ENCODE assay signal across 1 cellular context in the genomic region with DNA sequence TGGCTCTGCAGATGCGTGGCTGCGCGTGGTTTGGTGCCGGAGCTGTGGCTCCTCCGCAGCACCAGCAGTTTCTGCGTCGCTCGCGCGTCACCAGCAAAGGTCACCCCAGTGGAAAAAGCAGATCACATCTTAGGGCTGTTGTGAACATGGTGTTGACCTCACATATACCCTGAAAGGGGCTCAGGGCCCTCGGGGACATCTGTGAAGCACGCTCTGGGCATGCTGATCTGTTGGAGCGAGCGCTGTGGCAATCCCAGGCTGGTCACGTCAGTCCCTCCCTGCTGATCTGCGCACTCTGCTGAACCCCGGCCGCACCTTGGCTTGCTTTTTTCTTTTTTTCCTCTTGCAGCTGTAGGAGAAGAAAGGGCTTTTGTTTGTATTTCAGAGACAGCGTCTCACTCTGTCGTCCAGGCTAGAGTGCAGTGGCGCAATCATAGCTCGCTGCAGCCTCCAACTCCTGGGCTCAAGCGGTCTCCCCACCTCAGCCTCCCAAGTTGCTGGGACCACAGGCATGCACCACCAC.
TF ChIP-seq lines count a peak whose summit lies in the region.

No MANE protein-coding gene starts in this region.

TF ChIP-seq in HepG2, 621 proteins besides CTCF, POLR2A, EP300 and RAD21 (continued from another document and continues in another):
- TF ChIP-seq, protein P1, sequence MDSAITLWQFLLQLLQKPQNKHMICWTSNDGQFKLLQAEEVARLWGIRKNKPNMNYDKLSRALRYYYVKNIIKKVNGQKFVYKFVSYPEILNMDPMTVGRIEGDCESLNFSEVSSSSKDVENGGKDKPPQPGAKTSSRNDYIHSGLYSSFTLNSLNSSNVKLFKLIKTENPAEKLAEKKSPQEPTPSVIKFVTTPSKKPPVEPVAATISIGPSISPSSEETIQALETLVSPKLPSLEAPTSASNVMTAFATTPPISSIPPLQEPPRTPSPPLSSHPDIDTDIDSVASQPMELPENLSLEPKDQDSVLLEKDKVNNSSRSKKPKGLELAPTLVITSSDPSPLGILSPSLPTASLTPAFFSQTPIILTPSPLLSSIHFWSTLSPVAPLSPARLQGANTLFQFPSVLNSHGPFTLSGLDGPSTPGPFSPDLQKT (CRISPR knock-in tag; IDR thresholded peaks at IDR 0.05; ENCODE audit: borderline replicate concordance) = no peak
- TF ChIP-seq RARA (CRISPR knock-in tag; IDR thresholded peaks at IDR 0.05) = peak; percentile 81
- TF ChIP-seq GTF2F1 (IDR thresholded peaks at IDR 0.05; ENCODE audit: low read length) = no peak
- TF ChIP-seq, protein P2, sequence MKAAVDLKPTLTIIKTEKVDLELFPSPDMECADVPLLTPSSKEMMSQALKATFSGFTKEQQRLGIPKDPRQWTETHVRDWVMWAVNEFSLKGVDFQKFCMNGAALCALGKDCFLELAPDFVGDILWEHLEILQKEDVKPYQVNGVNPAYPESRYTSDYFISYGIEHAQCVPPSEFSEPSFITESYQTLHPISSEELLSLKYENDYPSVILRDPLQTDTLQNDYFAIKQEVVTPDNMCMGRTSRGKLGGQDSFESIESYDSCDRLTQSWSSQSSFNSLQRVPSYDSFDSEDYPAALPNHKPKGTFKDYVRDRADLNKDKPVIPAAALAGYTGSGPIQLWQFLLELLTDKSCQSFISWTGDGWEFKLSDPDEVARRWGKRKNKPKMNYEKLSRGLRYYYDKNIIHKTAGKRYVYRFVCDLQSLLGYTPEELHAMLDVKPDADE (CRISPR knock-in tag; IDR thresholded peaks at IDR 0.05) = no peak
- TF ChIP-seq, protein P3, sequence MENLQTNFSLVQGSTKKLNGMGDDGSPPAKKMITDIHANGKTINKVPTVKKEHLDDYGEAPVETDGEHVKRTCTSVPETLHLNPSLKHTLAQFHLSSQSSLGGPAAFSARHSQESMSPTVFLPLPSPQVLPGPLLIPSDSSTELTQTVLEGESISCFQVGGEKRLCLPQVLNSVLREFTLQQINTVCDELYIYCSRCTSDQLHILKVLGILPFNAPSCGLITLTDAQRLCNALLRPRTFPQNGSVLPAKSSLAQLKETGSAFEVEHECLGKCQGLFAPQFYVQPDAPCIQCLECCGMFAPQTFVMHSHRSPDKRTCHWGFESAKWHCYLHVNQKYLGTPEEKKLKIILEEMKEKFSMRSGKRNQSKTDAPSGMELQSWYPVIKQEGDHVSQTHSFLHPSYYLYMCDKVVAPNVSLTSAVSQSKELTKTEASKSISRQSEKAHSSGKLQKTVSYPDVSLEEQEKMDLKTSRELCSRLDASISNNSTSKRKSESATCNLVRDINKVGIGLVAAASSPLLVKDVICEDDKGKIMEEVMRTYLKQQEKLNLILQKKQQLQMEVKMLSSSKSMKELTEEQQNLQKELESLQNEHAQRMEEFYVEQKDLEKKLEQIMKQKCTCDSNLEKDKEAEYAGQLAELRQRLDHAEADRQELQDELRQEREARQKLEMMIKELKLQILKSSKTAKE (CRISPR knock-in tag; IDR thresholded peaks at IDR 0.05; ENCODE audit: borderline replicate concordance) = 0 out of 2 replicates have a peak, but pooled peaks have one; percentile 55
- no peak for TF ChIP-seq MTA3 (CRISPR knock-in tag; IDR thresholded peaks at IDR 0.05)
- no peak for TF ChIP-seq ZNF557 (CRISPR knock-in tag; IDR thresholded peaks at IDR 0.05)
- peak; percentile 56 for TF ChIP-seq SPEN (CRISPR knock-in tag; IDR thresholded peaks at IDR 0.05; ENCODE audit: low read depth)
- TF ChIP-seq, protein P4, sequence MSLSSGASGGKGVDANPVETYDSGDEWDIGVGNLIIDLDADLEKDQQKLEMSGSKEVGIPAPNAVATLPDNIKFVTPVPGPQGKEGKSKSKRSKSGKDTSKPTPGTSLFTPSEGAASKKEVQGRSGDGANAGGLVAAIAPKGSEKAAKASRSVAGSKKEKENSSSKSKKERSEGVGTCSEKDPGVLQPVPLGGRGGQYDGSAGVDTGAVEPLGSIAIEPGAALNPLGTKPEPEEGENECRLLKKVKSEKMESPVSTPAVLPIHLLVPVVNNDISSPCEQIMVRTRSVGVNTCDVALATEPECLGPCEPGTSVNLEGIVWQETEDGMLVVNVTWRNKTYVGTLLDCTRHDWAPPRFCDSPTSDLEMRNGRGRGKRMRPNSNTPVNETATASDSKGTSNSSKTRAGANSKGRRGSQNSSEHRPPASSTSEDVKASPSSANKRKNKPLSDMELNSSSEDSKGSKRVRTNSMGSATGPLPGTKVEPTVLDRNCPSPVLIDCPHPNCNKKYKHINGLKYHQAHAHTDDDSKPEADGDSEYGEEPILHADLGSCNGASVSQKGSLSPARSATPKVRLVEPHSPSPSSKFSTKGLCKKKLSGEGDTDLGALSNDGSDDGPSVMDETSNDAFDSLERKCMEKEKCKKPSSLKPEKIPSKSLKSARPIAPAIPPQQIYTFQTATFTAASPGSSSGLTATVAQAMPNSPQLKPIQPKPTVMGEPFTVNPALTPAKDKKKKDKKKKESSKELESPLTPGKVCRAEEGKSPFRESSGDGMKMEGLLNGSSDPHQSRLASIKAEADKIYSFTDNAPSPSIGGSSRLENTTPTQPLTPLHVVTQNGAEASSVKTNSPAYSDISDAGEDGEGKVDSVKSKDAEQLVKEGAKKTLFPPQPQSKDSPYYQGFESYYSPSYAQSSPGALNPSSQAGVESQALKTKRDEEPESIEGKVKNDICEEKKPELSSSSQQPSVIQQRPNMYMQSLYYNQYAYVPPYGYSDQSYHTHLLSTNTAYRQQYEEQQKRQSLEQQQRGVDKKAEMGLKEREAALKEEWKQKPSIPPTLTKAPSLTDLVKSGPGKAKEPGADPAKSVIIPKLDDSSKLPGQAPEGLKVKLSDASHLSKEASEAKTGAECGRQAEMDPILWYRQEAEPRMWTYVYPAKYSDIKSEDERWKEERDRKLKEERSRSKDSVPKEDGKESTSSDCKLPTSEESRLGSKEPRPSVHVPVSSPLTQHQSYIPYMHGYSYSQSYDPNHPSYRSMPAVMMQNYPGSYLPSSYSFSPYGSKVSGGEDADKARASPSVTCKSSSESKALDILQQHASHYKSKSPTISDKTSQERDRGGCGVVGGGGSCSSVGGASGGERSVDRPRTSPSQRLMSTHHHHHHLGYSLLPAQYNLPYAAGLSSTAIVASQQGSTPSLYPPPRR (CRISPR knock-in tag; IDR thresholded peaks at IDR 0.05; ENCODE audit: borderline replicate concordance) = peak; percentile 71; the same call in 1 of the 2 replicates
- TF ChIP-seq MIER2 (CRISPR knock-in tag; IDR thresholded peaks at IDR 0.05) = 0 out of 2 replicates have a peak, but pooled peaks have one; percentile 29
- peak; percentile 57 for TF ChIP-seq SKI (IDR thresholded peaks at IDR 0.05; ENCODE audit: partially characterized antibody)
- peak; percentile 34; the same call in 1 of the 2 replicates for TF ChIP-seq ZFP1 (CRISPR knock-in tag; IDR thresholded peaks at IDR 0.05)
- TF ChIP-seq GFI1 (CRISPR knock-in tag; IDR thresholded peaks at IDR 0.05; ENCODE audit: borderline replicate concordance) = no peak
- no peak for TF ChIP-seq ZNF224 (CRISPR knock-in tag; IDR thresholded peaks at IDR 0.05)
- TF ChIP-seq ZSCAN21 (CRISPR knock-in tag; IDR thresholded peaks at IDR 0.05; ENCODE audit: borderline replicate concordance) = peak; percentile 90
- TF ChIP-seq TCF12 (IDR thresholded peaks at IDR 0.05) = no peak
- TF ChIP-seq TCF12 (CRISPR knock-in tag; IDR thresholded peaks at IDR 0.05) = 0 out of 2 replicates have a peak, but pooled peaks have one; percentile 23
- TF ChIP-seq NR2F6 (IDR thresholded peaks at IDR 0.05) = no peak; the same call in 1 of the 2 replicates
- peak; percentile 47 for TF ChIP-seq NR2F6 (CRISPR knock-in tag; IDR thresholded peaks at IDR 0.05)
- TF ChIP-seq ZSCAN9 (CRISPR knock-in tag; IDR thresholded peaks at IDR 0.05; ENCODE audit: borderline replicate concordance) = 0 out of 2 replicates have a peak, but pooled peaks have one; percentile 62
- no peak; the same call in 1 of the 2 replicates for TF ChIP-seq FOXO1 (CRISPR knock-in tag; IDR thresholded peaks at IDR 0.05)
- TF ChIP-seq NR1H2 (CRISPR knock-in tag; IDR thresholded peaks at IDR 0.05; ENCODE audit: borderline replicate concordance, low read depth) = no peak
- TF ChIP-seq ELF3 (CRISPR knock-in tag; IDR thresholded peaks at IDR 0.05) = peak; percentile 68
- TF ChIP-seq ZNF850 (CRISPR knock-in tag; conservative IDR thresholded peaks at IDR 0.05) = no peak
- TF ChIP-seq ZNF678 (CRISPR knock-in tag; IDR thresholded peaks at IDR 0.05) = no peak
- TF ChIP-seq, protein P5, sequence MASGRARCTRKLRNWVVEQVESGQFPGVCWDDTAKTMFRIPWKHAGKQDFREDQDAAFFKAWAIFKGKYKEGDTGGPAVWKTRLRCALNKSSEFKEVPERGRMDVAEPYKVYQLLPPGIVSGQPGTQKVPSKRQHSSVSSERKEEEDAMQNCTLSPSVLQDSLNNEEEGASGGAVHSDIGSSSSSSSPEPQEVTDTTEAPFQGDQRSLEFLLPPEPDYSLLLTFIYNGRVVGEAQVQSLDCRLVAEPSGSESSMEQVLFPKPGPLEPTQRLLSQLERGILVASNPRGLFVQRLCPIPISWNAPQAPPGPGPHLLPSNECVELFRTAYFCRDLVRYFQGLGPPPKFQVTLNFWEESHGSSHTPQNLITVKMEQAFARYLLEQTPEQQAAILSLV (CRISPR knock-in tag; IDR thresholded peaks at IDR 0.05; ENCODE audit: borderline replicate concordance) = no peak
- TF ChIP-seq ZNF670 (CRISPR knock-in tag; IDR thresholded peaks at IDR 0.05; ENCODE audit: borderline replicate concordance) = no peak
- TF ChIP-seq FOXM1 (CRISPR knock-in tag; IDR thresholded peaks at IDR 0.05) = no peak
- no peak for TF ChIP-seq ATRX (CRISPR knock-in tag; IDR thresholded peaks at IDR 0.05; ENCODE audit: borderline replicate concordance)
- TF ChIP-seq PCBP1 (IDR thresholded peaks at IDR 0.05; ENCODE audit: borderline replicate concordance, low read depth, low read length) = no peak
- TF ChIP-seq FOXJ3 (CRISPR knock-in tag; IDR thresholded peaks at IDR 0.05; ENCODE audit: borderline replicate concordance) = no peak
- TF ChIP-seq, protein P6, sequence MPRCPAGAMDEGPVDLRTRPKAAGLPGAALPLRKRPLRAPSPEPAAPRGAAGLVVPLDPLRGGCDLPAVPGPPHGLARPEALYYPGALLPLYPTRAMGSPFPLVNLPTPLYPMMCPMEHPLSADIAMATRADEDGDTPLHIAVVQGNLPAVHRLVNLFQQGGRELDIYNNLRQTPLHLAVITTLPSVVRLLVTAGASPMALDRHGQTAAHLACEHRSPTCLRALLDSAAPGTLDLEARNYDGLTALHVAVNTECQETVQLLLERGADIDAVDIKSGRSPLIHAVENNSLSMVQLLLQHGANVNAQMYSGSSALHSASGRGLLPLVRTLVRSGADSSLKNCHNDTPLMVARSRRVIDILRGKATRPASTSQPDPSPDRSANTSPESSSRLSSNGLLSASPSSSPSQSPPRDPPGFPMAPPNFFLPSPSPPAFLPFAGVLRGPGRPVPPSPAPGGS (CRISPR knock-in tag; IDR thresholded peaks at IDR 0.05) = no peak
- TF ChIP-seq, protein P7, sequence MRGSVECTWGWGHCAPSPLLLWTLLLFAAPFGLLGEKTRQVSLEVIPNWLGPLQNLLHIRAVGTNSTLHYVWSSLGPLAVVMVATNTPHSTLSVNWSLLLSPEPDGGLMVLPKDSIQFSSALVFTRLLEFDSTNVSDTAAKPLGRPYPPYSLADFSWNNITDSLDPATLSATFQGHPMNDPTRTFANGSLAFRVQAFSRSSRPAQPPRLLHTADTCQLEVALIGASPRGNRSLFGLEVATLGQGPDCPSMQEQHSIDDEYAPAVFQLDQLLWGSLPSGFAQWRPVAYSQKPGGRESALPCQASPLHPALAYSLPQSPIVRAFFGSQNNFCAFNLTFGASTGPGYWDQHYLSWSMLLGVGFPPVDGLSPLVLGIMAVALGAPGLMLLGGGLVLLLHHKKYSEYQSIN (CRISPR knock-in tag; IDR thresholded peaks at IDR 0.05; ENCODE audit: borderline replicate concordance) = no peak
- no peak for TF ChIP-seq TBX3 (IDR thresholded peaks at IDR 0.05; ENCODE audit: borderline replicate concordance)
- TF ChIP-seq SOX13 (IDR thresholded peaks at IDR 0.05) = 0 out of 2 replicates have a peak, but pooled peaks have one; percentile 18
- TF ChIP-seq SOX13 (CRISPR knock-in tag; conservative IDR thresholded peaks at IDR 0.05 in 1 of 2, IDR thresholded peaks at IDR 0.05 in 1 of 2) = peak in 1 of 2 experiments; percentile 86; a peak in 2 of 4 replicates
- 0 out of 2 replicates have a peak, but pooled peaks have one; percentile 67 for TF ChIP-seq ZSCAN25 (CRISPR knock-in tag; IDR thresholded peaks at IDR 0.05)
- TF ChIP-seq SRSF1 (optimal IDR thresholded peaks at IDR 0.05; ENCODE audit: low read depth, low read length) = no peak
- no peak for TF ChIP-seq ZNF44 (CRISPR knock-in tag; IDR thresholded peaks at IDR 0.05)
- no peak for TF ChIP-seq NFE2L1 (CRISPR knock-in tag; IDR thresholded peaks at IDR 0.05; ENCODE audit: borderline replicate concordance)
- TF ChIP-seq EZH2 (conservative IDR thresholded peaks at IDR 0.05; ENCODE audit: low read depth, low read length) = no peak
- TF ChIP-seq, protein P8, sequence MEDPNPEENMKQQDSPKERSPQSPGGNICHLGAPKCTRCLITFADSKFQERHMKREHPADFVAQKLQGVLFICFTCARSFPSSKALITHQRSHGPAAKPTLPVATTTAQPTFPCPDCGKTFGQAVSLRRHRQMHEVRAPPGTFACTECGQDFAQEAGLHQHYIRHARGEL (CRISPR knock-in tag; IDR thresholded peaks at IDR 0.05) = no peak
- TF ChIP-seq ZKSCAN5 (CRISPR knock-in tag; IDR thresholded peaks at IDR 0.05) = no peak
- no peak for TF ChIP-seq RARG (CRISPR knock-in tag; IDR thresholded peaks at IDR 0.05; ENCODE audit: low read depth)
- peak; percentile 87 for TF ChIP-seq GATAD2A (CRISPR knock-in tag; IDR thresholded peaks at IDR 0.05)
- TF ChIP-seq, protein P9, sequence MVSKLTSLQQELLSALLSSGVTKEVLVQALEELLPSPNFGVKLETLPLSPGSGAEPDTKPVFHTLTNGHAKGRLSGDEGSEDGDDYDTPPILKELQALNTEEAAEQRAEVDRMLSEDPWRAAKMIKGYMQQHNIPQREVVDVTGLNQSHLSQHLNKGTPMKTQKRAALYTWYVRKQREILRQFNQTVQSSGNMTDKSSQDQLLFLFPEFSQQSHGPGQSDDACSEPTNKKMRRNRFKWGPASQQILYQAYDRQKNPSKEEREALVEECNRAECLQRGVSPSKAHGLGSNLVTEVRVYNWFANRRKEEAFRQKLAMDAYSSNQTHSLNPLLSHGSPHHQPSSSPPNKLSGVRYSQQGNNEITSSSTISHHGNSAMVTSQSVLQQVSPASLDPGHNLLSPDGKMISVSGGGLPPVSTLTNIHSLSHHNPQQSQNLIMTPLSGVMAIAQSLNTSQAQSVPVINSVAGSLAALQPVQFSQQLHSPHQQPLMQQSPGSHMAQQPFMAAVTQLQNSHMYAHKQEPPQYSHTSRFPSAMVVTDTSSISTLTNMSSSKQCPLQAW (CRISPR knock-in tag; IDR thresholded peaks at IDR 0.05) = no peak; the same call in 1 of the 2 replicates
